In genomic region chr16:24987304-24988136, GRCh38 we compare ENCODE assay signal across 8 cellular contexts. TPM values are rescaled to one million over a fixed set of nuclear protein-coding genes. Genes with fewer than 3 reads are reported as not detected.
DNase-seq lines count a peak whose midpoint lies in the region; ATAC-seq and TF ChIP-seq lines count a peak whose summit lies in the region.
"Not testable (repeated sequence)": the region's sequence is repeated elsewhere in the genome, so short reads cannot be mapped to it uniquely, and the experiment has no call there.

No MANE protein-coding gene starts in this region.

- TF ChIP-seq CTCF in HFF-Myc (IDR thresholded peaks at IDR 0.05; ENCODE audit: low read depth, low read length, missing control alignments); nephron progenitor cell (IDR thresholded peaks at IDR 0.05): not testable (repeated sequence)

- peak overlapping the region in 1 of 2 donors; percentile 11 for H3K4me3 Mint-ChIP-seq in effector memory CD8-positive, alpha-beta T cell
- not testable (repeated sequence) for H3K4me3 Mint-ChIP-seq in nephron progenitor cell

- H3K9me3 ChIP-seq in SJCRH30 (replicated peaks), result not testable (repeated sequence)

- not testable (repeated sequence) for H3K36me3 ChIP-seq in SJCRH30

- H3K4me1 Mint-ChIP-seq in effector memory CD8-positive, alpha-beta T cell (ENCODE audit: low read depth in 2 of 2), result peaks cover 48 to 60% of the 10 kb centered on the region in 2 donors
- H3K4me1 Mint-ChIP-seq in nephron progenitor cell, result peaks cover 56% of the 10 kb centered on the region

- H3K4me1 ChIP-seq in SJCRH30, result peaks cover 27% of the 10 kb centered on the region

- DNase-seq in AG20443 (ENCODE audit: low spot score) (peak; percentile 27), SJCRH30 (peak; percentile 19 to 42), amniotic stem cell (lab: John Stamatoyannopoulos, UW) (peak; percentile 27), iris pigment epithelial cell (ENCODE audit: low read depth) (peak; percentile 89)
- not testable (repeated sequence) for DNase-seq in HFF-Myc (ENCODE audit: extremely low read depth, low read depth); effector memory CD8-positive, alpha-beta T cell; nephron progenitor cell; substantia nigra (lab: John Stamatoyannopoulos, UW)

- peak overlapping the region; percentile 72 for H3K27ac ChIP-seq in SJCRH30
- peak overlapping the region; percentile 82 for H3K27ac ChIP-seq in substantia nigra (ENCODE audit: low read depth, low read length, poor library complexity, severe bottlenecking)

- not testable (repeated sequence) for H3K9me3 Mint-ChIP-seq in effector memory CD8-positive, alpha-beta T cell; nephron progenitor cell

- H3K27me3 Mint-ChIP-seq in effector memory CD8-positive, alpha-beta T cell; nephron progenitor cell (ENCODE audit: low read depth, poor library complexity): not testable (repeated sequence)

- peak overlapping the region; percentile 14 for H3K4me3 ChIP-seq in HFF-Myc (replicated peaks; ENCODE audit: low read depth, low read length)
- peak overlapping the region; percentile 36 for H3K4me3 ChIP-seq in SJCRH30

- not testable (repeated sequence) for H3K27me3 ChIP-seq in SJCRH30

- peaks cover 12% of the 10 kb centered on the region for H3K36me3 Mint-ChIP-seq in effector memory CD8-positive, alpha-beta T cell (ENCODE audit: insufficient read depth)
- peaks cover 12% of the 10 kb centered on the region for H3K36me3 Mint-ChIP-seq in nephron progenitor cell (ENCODE audit: low read depth)

- ATAC-seq in effector memory CD8-positive, alpha-beta T cell (replicated peaks), result not testable (repeated sequence)

- peak overlapping the region; percentile 65 to 74 for H3K27ac Mint-ChIP-seq in effector memory CD8-positive, alpha-beta T cell
- H3K27ac Mint-ChIP-seq in nephron progenitor cell, result peak overlapping the region; percentile 53

RNA-seq across cellular contexts. Expression of gene ARHGAP17, which starts 27.6 kb away (rescaled TPM):
- total RNA-seq in SJCRH30 (2014; rRNA removed; shearing (Covaris generic)), result 24.6 and 25.0 TPM in 2 replicates
